Comparison of ENCODE assay signal across 13 cellular contexts in the genomic region with DNA sequence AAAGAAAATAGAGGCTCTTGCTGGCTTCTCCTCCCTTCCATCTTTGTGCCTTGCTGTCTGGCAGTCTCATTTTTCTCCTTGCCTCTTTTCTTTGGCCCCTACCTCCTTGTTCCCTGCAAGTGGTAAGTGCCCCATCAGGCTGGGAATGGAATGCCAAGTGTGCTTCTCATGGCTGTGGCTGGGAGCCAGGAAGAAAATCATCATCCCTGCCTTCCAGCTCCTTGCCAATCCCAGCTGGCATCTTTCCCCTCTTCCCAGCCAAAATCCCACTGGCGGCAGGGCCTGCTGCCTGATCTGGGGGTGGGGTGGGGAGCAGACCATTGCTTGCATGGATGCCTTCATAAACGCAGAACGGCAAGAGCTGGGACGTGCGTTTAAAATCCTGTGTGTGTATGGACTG. TPM values are rescaled to one million over a fixed set of nuclear protein-coding genes. Genes with fewer than 3 reads are reported as not detected.
DNase-seq lines count a peak whose midpoint lies in the region; ATAC-seq and TF ChIP-seq lines count a peak whose summit lies in the region.
"Had no signal": no experiment of that assay in that cellular context is flagged by ENCODE, and none has a peak within 500 bp of the region (broad histone marks: within the 10 kb centered on the region; RNA-seq: fewer than 3 reads in every experiment).

No MANE protein-coding gene starts in this region.

- H3K79me2 ChIP-seq in GM23248 (ENCODE audit: insufficient read depth), result no peaks in the 10 kb centered on the region

- ATAC-seq in activated CD4-positive, CD25-positive, alpha-beta regulatory T cell treated with anti-CD3 and anti-CD28 coated beads, Interleukin-2, amount 50 U/mL, for 24 hours, result no peak
- ATAC-seq in GM21360 (IDR thresholded peaks at IDR 0.05; ENCODE audit: unreplicated experiment), result no peak

- H3K4me2 ChIP-seq in GM23248 (ENCODE audit: unreplicated experiment), result no peak overlapping the region

- no peak for TF ChIP-seq CTCF in suprapubic skin (IDR thresholded peaks at IDR 0.05)

- H3K36me3 ChIP-seq in GM23248 (ENCODE audit: low read depth), result no peaks in the 10 kb centered on the region
- H3K36me3 ChIP-seq in suprapubic skin, result no peaks in the 10 kb centered on the region

- H3F3A ChIP-seq in GM23248 (ENCODE audit: insufficient read depth), result no peaks in the 10 kb centered on the region

- WGBS in GM23248 (ENCODE audit: low coverage in 1 of 2, low lambda C conversion rate in 2 of 2, missing lambda C conversion rate in 2 of 2), 2 experiments, result 4 to 7% methylated on average over 5 of the region's 5 CpGs
- WGBS in suprapubic skin, result 30% methylated on average over 5 of the region's 5 CpGs

- H4K20me1 ChIP-seq in GM23248 (ENCODE audit: insufficient read depth), result no peaks in the 10 kb centered on the region

- peak; percentile 62 for DNase-seq in GM23248
- peak; percentile 88 for DNase-seq in astrocyte of the hippocampus (ENCODE audit: low read depth, low spot score)
- peak; percentile 49 for DNase-seq in inferior parietal cortex (ENCODE audit: extremely low spot score)
- peak in 36 of 49 donors; percentile 6 to 94 (median 49) for DNase-seq in substantia nigra (lab: John Stamatoyannopoulos, UW)
- DNase-seq in suprapubic skin (ENCODE audit: low spot score in 2 of 2), result no peak
- DNase-seq in activated gamma-delta T cell treated with Interleukin-2 at 50 U/mL for 16 hours, result no peak
- DNase-seq: activated naive CD4-positive, alpha-beta T cell treated with Interleukin-2 at 50 U/mL for 16 hours; erythroblast; NCI-H82; psoas muscle had no signal

- TF ChIP-seq EP300 in suprapubic skin (IDR thresholded peaks at IDR 0.05), result no peak

- H3K4me1 ChIP-seq in GM23248 (ENCODE audit: insufficient read depth) (no peaks in the 10 kb centered on the region), suprapubic skin (no peaks in the 10 kb centered on the region)
- H3K4me1 ChIP-seq: psoas muscle had no signal

- TF ChIP-seq POLR2A in suprapubic skin (IDR thresholded peaks at IDR 0.05), result no peak

- H3K9me2 ChIP-seq in GM23248 (ENCODE audit: insufficient read depth), result no peaks in the 10 kb centered on the region

- H3K4me3 ChIP-seq in GM23248, result no peak overlapping the region
- H3K4me3 ChIP-seq in suprapubic skin, result no peak overlapping the region
- H3K4me3 ChIP-seq: psoas muscle had no signal

- no peak overlapping the region for H3K9ac ChIP-seq in GM23248

- H2AFZ ChIP-seq in GM23248, result no peak overlapping the region

- H3K9me3 ChIP-seq in GM23248 (ENCODE audit: low read depth) (no peaks in the 10 kb centered on the region), suprapubic skin (no peaks in the 10 kb centered on the region)
- H3K9me3 ChIP-seq: psoas muscle had no signal

- H3K27me3 ChIP-seq in GM23248 (replicated peaks; ENCODE audit: insufficient read depth) (peaks cover 13% of the 10 kb centered on the region; the same call in 1 of the 2 replicates), suprapubic skin (no peaks in the 10 kb centered on the region)

- in situ Hi-C loops in GM23248 (cut with MboI), result no loop called here

- H3K27ac ChIP-seq in GM23248 (no peak overlapping the region), substantia nigra (ENCODE audit: low read depth, low read length, poor library complexity, severe bottlenecking) (peak overlapping the region; percentile 5), suprapubic skin (no peak overlapping the region)
- H3K27ac ChIP-seq: psoas muscle had no signal

RNA-seq across cellular contexts. Expression of gene SLC25A18, which starts 27.0 kb away (rescaled TPM):
- not detected in 2 replicates for total RNA-seq in GM23248 (2014; rRNA removed; shearing (Covaris generic))
- 0.08 TPM in 1 of 2 replicates, not detected in the other for polyA plus RNA-seq in GM23248 (2016; fragmentation: Nextera tagmentation; extraction: Ambion mirVana)
- 1 to 10 TPM in 2 of 4 donors, under 1 TPM in 2; 0.26 to 3.1 (median 0.80) TPM for total RNA-seq in suprapubic skin
- total RNA-seq: chondrocyte had no signal

Comparison
In these comparisons a context has a peak if more than half of its experiments do, and no peak if none do; other contexts are left out.
1. DNase-seq: peak in GM23248 (single experiment), astrocyte of the hippocampus (single experiment), inferior parietal cortex (single experiment) and substantia nigra (36 of 49); none in suprapubic skin (0 of 2) and activated gamma-delta T cell treated with Interleukin-2 at 50 U/mL for 16 hours (single experiment).